ENCODE assay signal across 15 cellular contexts in genomic region chr2:237563816-237564215, GRCh38. TPM values are rescaled to one million over a fixed set of nuclear protein-coding genes. Genes with fewer than 3 reads are reported as not detected.
DNase-seq lines count a peak whose midpoint lies in the region; ATAC-seq and TF ChIP-seq lines count a peak whose summit lies in the region.
"Had no signal": no experiment of that assay in that cellular context is flagged by ENCODE, and none has a peak within 500 bp of the region (broad histone marks: within the 10 kb centered on the region; RNA-seq: fewer than 3 reads in every experiment).

No MANE protein-coding gene starts in this region.

- intact Hi-C loops in testis (cut with DNase I; ENCODE audit: low total_unique reads) (no loop called here), posterior cingulate gyrus (cut with DNase I) (no loop called here)

- TF ChIP-seq CTCF in testis (IDR thresholded peaks at IDR 0.05), result no peak

- H3K36me3 ChIP-seq in testis (ENCODE audit: low read depth, missing control alignments), result no peaks in the 10 kb centered on the region

- H3K27ac ChIP-seq in testis, result no peak overlapping the region

- no peak overlapping the region for H3K4me3 ChIP-seq in testis

- no peaks in the 10 kb centered on the region for H3K27me3 ChIP-seq in testis

- peaks cover 5% of the 10 kb centered on the region for H3K4me1 ChIP-seq in testis
- H3K4me1 ChIP-seq: Caco-2 had no signal

- no peak for TF ChIP-seq POLR2A in testis (IDR thresholded peaks at IDR 0.05)

- no peaks in the 10 kb centered on the region for H3K9me3 ChIP-seq in testis
- H3K9me3 ChIP-seq: Caco-2 had no signal

- DNase-seq in M059J (ENCODE audit: low read depth), result peak; percentile 29
- DNase-seq in T47D (ENCODE audit: low read depth in 1 of 2, low spot score in 1 of 2), result peak; percentile 57 to 88
- DNase-seq in islet precursor cell, result peak; percentile 83
- peak; percentile 26 for DNase-seq in testis
- no peak for DNase-seq in stimulated activated CD4-positive, alpha-beta T cell treated with anti-CD3 and anti-CD28 coated beads, Interleukin-4, amount 100 ng/mL, for 1 hour
- DNase-seq in posterior cingulate gyrus, result no peak
- DNase-seq: activated CD4-positive, alpha-beta T cell treated with anti-CD3 and anti-CD28 coated beads for 4 hours; NCI-H146; NK-92 treated with Interleukin-12 subunit alpha and Interleukin-12 subunit beta, amount 100 ng/mL, for 24 hours; trophoblast cell had no signal

- ATAC-seq in GM18868 (IDR thresholded peaks at IDR 0.05; ENCODE audit: unreplicated experiment) (no peak), GM21367 (IDR thresholded peaks at IDR 0.05; ENCODE audit: unreplicated experiment) (no peak)

- 49% methylated on average over 14 of the region's 14 CpGs; no CpG with 5 or more reads in 1 of the 2 donors for WGBS in testis, 2 donors

- in situ Hi-C loops in T47D (cut with HindIII; ENCODE audit: low pct_unique_long_range_greater_than_20kb, low sequenced_read_pairs), result no loop called here

RNA-seq across cellular contexts. Expression of gene PRLH, which starts 2.6 kb away (rescaled TPM):
- not detected in 2 replicates for total RNA-seq in M059J (2014; rRNA removed; shearing (Covaris generic))
- not detected for total RNA-seq in testis
- polyA plus RNA-seq in testis (ENCODE audit: insufficient read depth, low read depth, low replicate concordance), result not detected
- total RNA-seq: Caco-2, H4 had no signal
- polyA plus RNA-seq: esophagus had no signal

RNA-seq across cellular contexts. Expression of gene RAB17, which starts 26.7 kb away (rescaled TPM):
- 0.30 and 1.8 TPM in 2 replicates for total RNA-seq in M059J (2014; rRNA removed; shearing (Covaris generic))
- total RNA-seq in testis, result 1 to 10 TPM; 3.2 TPM
- polyA plus RNA-seq in testis (ENCODE audit: insufficient read depth, low read depth, low replicate concordance), result 6.3 TPM
- total RNA-seq: H4 had no signal

Comparison
In these comparisons a context has a peak if more than half of its experiments do, and no peak if none do; other contexts are left out.
1. DNase-seq: peak in M059J (single experiment), T47D (2 of 2), islet precursor cell (single experiment) and testis (single experiment); none in stimulated activated CD4-positive, alpha-beta T cell treated with anti-CD3 and anti-CD28 coated beads, Interleukin-4, amount 100 ng/mL, for 1 hour (single experiment) and posterior cingulate gyrus (0 of 10).